Comparison of ENCODE assay signal across 17 cellular contexts in the genomic region with DNA sequence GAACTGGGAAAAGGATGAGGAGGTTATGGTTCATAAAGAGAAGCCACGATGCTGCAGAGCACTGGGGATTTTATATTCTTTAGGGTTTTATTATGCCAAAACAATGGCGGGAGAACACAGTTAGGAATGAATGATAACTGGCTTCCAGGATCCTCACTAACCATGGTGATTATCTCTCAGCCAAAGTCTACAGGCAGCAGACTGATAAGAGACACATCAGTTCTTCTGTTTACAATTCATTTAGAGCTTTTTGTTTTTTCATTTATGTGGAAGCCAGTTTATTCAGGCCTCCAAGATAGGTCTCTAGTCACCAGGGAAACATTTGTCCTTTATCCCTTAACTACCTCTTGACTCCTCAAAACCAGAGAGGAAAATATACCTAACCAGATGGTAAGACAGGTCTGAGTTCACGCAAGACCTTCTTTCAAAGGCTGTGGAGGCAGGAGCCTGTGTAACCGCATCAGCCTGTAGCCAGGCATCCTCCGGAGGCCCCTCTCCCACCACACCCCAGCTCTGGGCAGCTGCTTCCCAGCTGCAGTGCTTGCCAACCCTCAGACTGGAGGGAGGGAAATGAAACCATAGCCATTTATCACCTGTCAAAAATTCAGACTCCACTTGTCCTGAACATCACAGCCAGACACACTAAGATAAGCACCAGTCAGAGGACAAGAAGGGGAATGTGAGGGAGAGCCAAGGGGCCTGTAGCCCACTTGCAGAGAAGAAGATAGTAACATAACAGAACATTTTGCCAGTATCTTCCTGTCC. TPM values are rescaled to one million over a fixed set of nuclear protein-coding genes. Genes with fewer than 3 reads are reported as not detected.
DNase-seq lines count a peak whose midpoint lies in the region; ATAC-seq and TF ChIP-seq lines count a peak whose summit lies in the region.
"Had no signal": no experiment of that assay in that cellular context is flagged by ENCODE, and none has a peak within 500 bp of the region (broad histone marks: within the 10 kb centered on the region; RNA-seq: fewer than 3 reads in every experiment).

No MANE protein-coding gene starts in this region.

- in situ Hi-C loops in GM13977 (cut with MboI; ENCODE audit: low pct_unique_long_range_greater_than_20kb, low sequenced_read_pairs, unreplicated experiment), result no loop called here

- H3K9me3 ChIP-seq in left lung, result no peaks in the 10 kb centered on the region
- H3K9me3 ChIP-seq: breast epithelium, spleen had no signal

- no peak overlapping the region for H3K4me3 ChIP-seq in left lung
- H3K4me3 ChIP-seq: breast epithelium, neural progenitor cell, spleen had no signal

- no peaks in the 10 kb centered on the region for H3K4me1 ChIP-seq in left lung
- H3K4me1 ChIP-seq: breast epithelium, neural progenitor cell, spleen had no signal

- no peak for TF ChIP-seq CTCF in left lung (IDR thresholded peaks at IDR 0.05)
- no peak for TF ChIP-seq CTCF in GM13977 (IDR thresholded peaks at IDR 0.05; ENCODE audit: extremely low read depth, insufficient read depth, missing control alignments)

- no peak overlapping the region for H3K27ac ChIP-seq in left lung
- H3K27ac ChIP-seq: breast epithelium, neural progenitor cell, spleen had no signal

- ATAC-seq in left lung, result peak; percentile 15

- DNase-seq in HUDEP-2 (lab: John Stamatoyannopoulos, UW; ENCODE audit: unreplicated experiment in 76 of 76), result peak in 54 of 76 experiments; percentile 1 to 71 (median 31)
- peak; percentile 37 for DNase-seq in NCI-H510A (lab: John Stamatoyannopoulos, UW)
- peak; percentile 72 for DNase-seq in amniotic epithelial cell (ENCODE audit: low read depth)
- DNase-seq in left lung, result no peak
- no peak for DNase-seq in putamen (ENCODE audit: low spot score)
- DNase-seq in ecto neural progenitor cell (ENCODE audit: low spot score), result no peak
- no peak for DNase-seq in GM13977 (ENCODE audit: low spot score)
- no peak for DNase-seq in SKM-1 treated with dmso at 0.1 percent for 144 hours (lab: John Stamatoyannopoulos, UW; ENCODE audit: unreplicated experiment)
- DNase-seq: activated CD4-positive, alpha-beta T cell treated with anti-CD3 and anti-CD28 coated beads, Interleukin-2, amount 50 U/mL, for 48 hours; activated effector memory CD4-positive, alpha-beta T cell treated with Interleukin-2 at 50 U/mL for 16 hours; GF-D8; H7; head of caudate nucleus; spleen had no signal

- intact Hi-C loops in left lung (cut with DNase I), result no loop called here

- no peaks in the 10 kb centered on the region for H3K27me3 ChIP-seq in left lung
- H3K27me3 ChIP-seq: breast epithelium, spleen had no signal

- no peaks in the 10 kb centered on the region for H3K36me3 ChIP-seq in left lung
- H3K36me3 ChIP-seq: breast epithelium, neural progenitor cell, spleen had no signal

RNA-seq across cellular contexts. Expression of a gene that starts 57.2 kb away (rescaled TPM):
- not detected for total RNA-seq in left lung
- total RNA-seq: T-helper 2 cell treated with Interferon-gamma antibody and Interleukin-4, amounts not matched to agents 100 ng/mL and 5 ng/mL, for 36 hours had no signal

Comparison
In these comparisons a context has a peak if more than half of its experiments do, and no peak if none do; other contexts are left out.
1. DNase-seq: peak in HUDEP-2 (54 of 76), NCI-H510A (single experiment) and amniotic epithelial cell (single experiment); none in left lung (0 of 2), putamen (single experiment), ecto neural progenitor cell (single experiment), GM13977 (single experiment) and SKM-1 treated with dmso at 0.1 percent for 144 hours (single experiment).